ENCODE assay signal across 1 cellular context in genomic region chr2:98519156-98519555, GRCh38.
TF ChIP-seq lines count a peak whose summit lies in the region.

No MANE protein-coding gene starts in this region.

TF ChIP-seq in GM23338, 12 proteins besides CTCF, POLR2A, EP300 and RAD21 (continued from another document):
- TF ChIP-seq ZNF462 (CRISPR knock-in tag; IDR thresholded peaks at IDR 0.05) (no peak), POLR2AphosphoS5 (IDR thresholded peaks at IDR 0.05; ENCODE audit: low read depth) (no peak), JUNB (IDR thresholded peaks at IDR 0.05; ENCODE audit: unreplicated experiment) (no peak), ETS1 (IDR thresholded peaks at IDR 0.05) (no peak), EZH2phosphoT487 (IDR thresholded peaks at IDR 0.05; ENCODE audit: unreplicated experiment) (no peak), CREB1 (CRISPR knock-in tag; IDR thresholded peaks at IDR 0.05; ENCODE audit: low read depth) (no peak), ZNF331 (CRISPR knock-in tag; IDR thresholded peaks at IDR 0.05; ENCODE audit: low read depth) (no peak), EZH2 (IDR thresholded peaks at IDR 0.05; ENCODE audit: low read depth, unreplicated experiment) (no peak), REST (IDR thresholded peaks at IDR 0.05; ENCODE audit: unreplicated experiment) (no peak), STAT1 (IDR thresholded peaks at IDR 0.05; ENCODE audit: unreplicated experiment) (no peak), NANOG (IDR thresholded peaks at IDR 0.05; ENCODE audit: borderline replicate concordance) (no peak)
